11 cellular contexts compared by ENCODE assay signal in genomic region chr20:44946266-44946852, GRCh38.
"Had no signal": no experiment of that assay in that cellular context is flagged by ENCODE, and none has a peak within 500 bp of the region (broad histone marks: within the 10 kb centered on the region; RNA-seq: fewer than 3 reads in every experiment).

No MANE protein-coding gene starts in this region.

- H3K9me3 Mint-ChIP-seq: neural progenitor cell had no signal

- DNase-seq: activated CD4-positive, alpha-beta T cell treated with anti-CD3 and anti-CD28 coated beads, Interleukin-2, amount 50 U/mL, for 4 hours; activated naive CD4-positive, alpha-beta T cell treated with anti-CD3 and anti-CD28 coated beads, Interleukin-2, amount 50 U/mL, for 16 hours; aorta; dorsolateral prefrontal cortex; heart right ventricle; islet precursor cell; left ventricle myocardium inferior; ovary had no signal

- ATAC-seq: heart right ventricle had no signal

- H3K36me3 ChIP-seq: ovary had no signal

- H3K4me2 ChIP-seq: neural progenitor cell had no signal

- H3K4me3 Mint-ChIP-seq: neural progenitor cell had no signal

- H3K9ac ChIP-seq: neural progenitor cell had no signal

- H3K4me1 Mint-ChIP-seq: neural progenitor cell had no signal

- H3K27ac Mint-ChIP-seq: neural progenitor cell had no signal

- H3K4me1 ChIP-seq: esophagus muscularis mucosa, left ventricle myocardium inferior, neural progenitor cell had no signal

- H3K27me3 ChIP-seq: dorsolateral prefrontal cortex, esophagus muscularis mucosa, heart right ventricle, neural progenitor cell, ovary had no signal

- H3K4me3 ChIP-seq: dorsolateral prefrontal cortex, esophagus muscularis mucosa, heart right ventricle, left ventricle myocardium inferior, neural progenitor cell, ovary, skin epidermis had no signal

- H3K27ac ChIP-seq: dorsolateral prefrontal cortex, esophagus muscularis mucosa, neural progenitor cell, ovary had no signal

- H2AFZ ChIP-seq: neural progenitor cell had no signal

- H3K9me3 ChIP-seq: esophagus muscularis mucosa, heart right ventricle, left ventricle myocardium inferior, ovary had no signal
